1 cellular context compared by ENCODE assay signal in genomic region chr2:218687400-218688060, GRCh38.
TF ChIP-seq lines count a peak whose summit lies in the region.
"Not testable (repeated sequence)": the region's sequence is repeated elsewhere in the genome, so short reads cannot be mapped to it uniquely, and the experiment has no call there.

No MANE protein-coding gene starts in this region.

TF ChIP-seq in K562, 482 proteins besides CTCF, POLR2A, EP300 and RAD21:
- 0 out of 4 replicates have a peak, but pooled peaks of 1 of the 2 experiments have one; percentile 18 for TF ChIP-seq RCOR1 (IDR thresholded peaks at IDR 0.05; ENCODE audit: borderline replicate concordance in 1 of 2, low read depth in 2 of 2, low read length in 2 of 2)
- TF ChIP-seq, protein P1, sequence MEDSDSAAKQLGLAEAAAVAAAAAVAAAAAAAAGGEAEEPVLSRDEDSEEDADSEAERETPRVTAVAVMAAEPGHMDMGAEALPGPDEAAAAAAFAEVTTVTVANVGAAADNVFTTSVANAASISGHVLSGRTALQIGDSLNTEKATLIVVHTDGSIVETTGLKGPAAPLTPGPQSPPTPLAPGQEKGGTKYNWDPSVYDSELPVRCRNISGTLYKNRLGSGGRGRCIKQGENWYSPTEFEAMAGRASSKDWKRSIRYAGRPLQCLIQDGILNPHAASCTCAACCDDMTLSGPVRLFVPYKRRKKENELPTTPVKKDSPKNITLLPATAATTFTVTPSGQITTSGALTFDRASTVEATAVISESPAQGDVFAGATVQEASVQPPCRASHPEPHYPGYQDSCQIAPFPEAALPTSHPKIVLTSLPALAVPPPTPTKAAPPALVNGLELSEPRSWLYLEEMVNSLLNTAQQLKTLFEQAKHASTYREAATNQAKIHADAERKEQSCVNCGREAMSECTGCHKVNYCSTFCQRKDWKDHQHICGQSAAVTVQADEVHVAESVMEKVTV (CRISPR knock-in tag; IDR thresholded peaks at IDR 0.05): peak; percentile 50; the same call in 1 of the 2 replicates
- TF ChIP-seq SMC3 (conservative IDR thresholded peaks at IDR 0.05; ENCODE audit: insufficient read depth, low read depth, low read length): peak; percentile 68
- TF ChIP-seq RB1 (IDR thresholded peaks at IDR 0.05; ENCODE audit: low read depth): peak; percentile 40; the same call in 1 of the 2 replicates
- 0 out of 4 replicates have a peak, but pooled peaks of 1 of the 2 experiments have one; percentile 35 for TF ChIP-seq TEAD1 (CRISPR knock-in tag; IDR thresholded peaks at IDR 0.05)
- TF ChIP-seq, protein P2, sequence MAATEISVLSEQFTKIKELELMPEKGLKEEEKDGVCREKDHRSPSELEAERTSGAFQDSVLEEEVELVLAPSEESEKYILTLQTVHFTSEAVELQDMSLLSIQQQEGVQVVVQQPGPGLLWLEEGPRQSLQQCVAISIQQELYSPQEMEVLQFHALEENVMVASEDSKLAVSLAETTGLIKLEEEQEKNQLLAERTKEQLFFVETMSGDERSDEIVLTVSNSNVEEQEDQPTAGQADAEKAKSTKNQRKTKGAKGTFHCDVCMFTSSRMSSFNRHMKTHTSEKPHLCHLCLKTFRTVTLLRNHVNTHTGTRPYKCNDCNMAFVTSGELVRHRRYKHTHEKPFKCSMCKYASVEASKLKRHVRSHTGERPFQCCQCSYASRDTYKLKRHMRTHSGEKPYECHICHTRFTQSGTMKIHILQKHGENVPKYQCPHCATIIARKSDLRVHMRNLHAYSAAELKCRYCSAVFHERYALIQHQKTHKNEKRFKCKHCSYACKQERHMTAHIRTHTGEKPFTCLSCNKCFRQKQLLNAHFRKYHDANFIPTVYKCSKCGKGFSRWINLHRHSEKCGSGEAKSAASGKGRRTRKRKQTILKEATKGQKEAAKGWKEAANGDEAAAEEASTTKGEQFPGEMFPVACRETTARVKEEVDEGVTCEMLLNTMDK (IDR thresholded peaks at IDR 0.05; ENCODE audit: borderline replicate concordance, insufficient read depth, low read depth, low read length, poor library complexity, severe bottlenecking): peak; percentile 13
- TF ChIP-seq CREM (IDR thresholded peaks at IDR 0.05; ENCODE audit: low read depth): peak; percentile 27; the same call in 1 of the 2 replicates
- peak in 1 of 2 experiments; percentile 40; a peak in 1 of 4 replicates for TF ChIP-seq SRF (CRISPR knock-in tag; IDR thresholded peaks at IDR 0.05)
- TF ChIP-seq TEAD4 (IDR thresholded peaks at IDR 0.05; ENCODE audit: low read length): peak; percentile 60
- TF ChIP-seq TEAD4 (CRISPR knock-in tag; IDR thresholded peaks at IDR 0.05; ENCODE audit: borderline replicate concordance): not testable (repeated sequence)
TF ChIP-seq in K562: peak in this region for 9; not testable (repeated sequence) for 473.
